Comparison of ENCODE assay signal across 8 cellular contexts in the genomic region with DNA sequence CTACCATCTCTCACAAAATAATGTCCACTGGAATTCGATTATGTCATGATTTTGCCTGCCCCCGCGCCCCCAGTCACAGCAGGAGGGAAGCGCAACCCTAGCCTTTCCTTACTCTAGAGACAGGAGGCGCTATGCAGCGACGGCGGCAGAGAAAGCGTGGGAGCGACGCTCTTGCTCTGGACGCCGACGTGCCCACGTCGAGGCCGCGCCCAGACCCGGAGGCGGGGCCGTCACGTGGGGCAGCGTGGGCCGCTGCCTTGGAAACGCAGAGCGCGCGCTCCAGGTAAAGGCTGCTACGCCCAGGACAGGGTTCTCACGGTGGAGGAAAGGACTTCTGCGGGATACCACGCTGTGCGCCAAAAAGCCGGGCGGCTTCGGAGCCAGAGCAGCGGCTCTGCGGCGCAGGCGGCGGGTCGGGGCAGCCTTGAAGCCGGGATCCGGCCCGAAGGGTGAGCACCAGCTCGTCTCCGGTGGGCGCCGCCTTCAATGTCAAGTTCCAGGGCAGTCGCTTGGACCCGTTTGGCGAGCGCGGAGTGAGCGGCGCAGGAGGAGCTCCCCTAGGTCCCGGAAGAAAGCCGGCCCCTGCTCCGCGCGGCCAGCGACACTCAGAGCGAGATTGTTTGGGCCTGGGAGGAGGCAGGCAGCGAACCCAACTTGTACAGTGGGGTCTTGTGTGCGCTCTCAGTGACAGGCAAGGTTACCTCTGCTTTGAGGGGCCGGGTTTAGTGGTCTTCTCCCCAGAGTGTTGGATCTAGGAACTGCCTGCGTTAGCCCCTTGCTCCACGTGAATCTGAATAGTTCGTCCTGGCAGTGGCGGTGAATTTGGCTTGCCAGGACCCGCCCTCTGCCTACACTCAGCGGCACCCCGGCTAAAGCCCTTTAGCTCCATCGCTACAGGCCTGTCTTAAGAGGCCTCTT.
DNase-seq lines count a peak whose midpoint lies in the region; ATAC-seq and TF ChIP-seq lines count a peak whose summit lies in the region.

No MANE protein-coding gene starts in this region.

- peak overlapping the region; percentile 85 for H3K4me3 ChIP-seq in SK-N-MC
- H3K4me3 ChIP-seq in testis = peak overlapping the region; percentile 91

- H3K36me3 Mint-ChIP-seq in activated naive CD4-positive, alpha-beta T cell treated with anti-CD3 and anti-CD28 coated beads, Interleukin-2, amount 50 U/mL, for 72 hours = no peaks in the 10 kb centered on the region
- no peaks in the 10 kb centered on the region for H3K36me3 Mint-ChIP-seq in glutamatergic neuron (ENCODE audit: unreplicated experiment)

- H3K27me3 Mint-ChIP-seq in glutamatergic neuron (ENCODE audit: unreplicated experiment) = no peaks in the 10 kb centered on the region

- H3K36me3 ChIP-seq in SK-N-MC (ENCODE audit: insufficient read depth, low read length) (no peaks in the 10 kb centered on the region; the same call in 1 of the 2 replicates), testis (ENCODE audit: low read depth, missing control alignments) (no peaks in the 10 kb centered on the region)

- no peaks in the 10 kb centered on the region for H3K27me3 ChIP-seq in testis

- CTCF ChIA-PET in GM10248 (lab: Yijun Ruan, JAX) = interaction anchor here (0.6 to 9.2 kb wide), 31 partner anchors 10 to 469 kb away, joined by 3 to 147 read pairs (median 4); a partner anchor contains a TSS

- peak overlapping the region; percentile 72 to 76 for H3K27ac Mint-ChIP-seq in activated naive CD4-positive, alpha-beta T cell treated with anti-CD3 and anti-CD28 coated beads, Interleukin-2, amount 50 U/mL, for 72 hours
- no peak overlapping the region for H3K27ac Mint-ChIP-seq in glutamatergic neuron (ENCODE audit: unreplicated experiment)

- H3K4me1 ChIP-seq in testis = peaks cover 9% of the 10 kb centered on the region

- H3K9me3 Mint-ChIP-seq in activated naive CD4-positive, alpha-beta T cell treated with anti-CD3 and anti-CD28 coated beads, Interleukin-2, amount 50 U/mL, for 72 hours = no peaks in the 10 kb centered on the region
- H3K9me3 Mint-ChIP-seq in glutamatergic neuron (ENCODE audit: unreplicated experiment) = peaks cover 2% of the 10 kb centered on the region

- peak overlapping the region; percentile 88 for H3K4me3 Mint-ChIP-seq in glutamatergic neuron (ENCODE audit: unreplicated experiment)

- peak overlapping the region; percentile 78 for H3K9ac ChIP-seq in SK-N-MC (ENCODE audit: insufficient read length)

- H3K4me1 Mint-ChIP-seq in glutamatergic neuron (ENCODE audit: low read depth, unreplicated experiment) = peaks cover 9% of the 10 kb centered on the region

- TF ChIP-seq CTCF in GM10248 (IDR thresholded peaks at IDR 0.05; ENCODE audit: control extremely low read depth, extremely low read depth, low read depth, missing control alignments) = peak; percentile 94
- peak; percentile 73 for TF ChIP-seq CTCF in glutamatergic neuron (IDR thresholded peaks at IDR 0.05; ENCODE audit: partially characterized antibody, unreplicated experiment)
- peak in 1 of 3 donors; percentile 49 for TF ChIP-seq CTCF in omental fat pad (IDR thresholded peaks at IDR 0.05)
- peak; percentile 89 to 98 (median 96) for TF ChIP-seq CTCF in testis (IDR thresholded peaks at IDR 0.05)

- 0 to 1% methylated on average over 22 to 62 of the region's 74 CpGs for WGBS in testis, 2 donors

- POLR2A ChIA-PET in GM10248 (lab: Yijun Ruan, JAX) = no interaction called here

- DNase-seq in GM10248 (ENCODE audit: extremely low spot score) (peak; percentile 95), NAMALWA (ENCODE audit: low spot score) (peak; percentile 94), SK-N-MC (ENCODE audit: low read depth, low spot score) (no peak), glutamatergic neuron (peak; percentile 85), omental fat pad (ENCODE audit: low spot score) (peak; percentile 40), testis (peak; percentile 91)
- peak; percentile 86 to 89 for DNase-seq in activated naive CD4-positive, alpha-beta T cell treated with anti-CD3 and anti-CD28 coated beads, Interleukin-2, amount 50 U/mL, for 72 hours (ENCODE audit: low spot score in 2 of 2)

- intact Hi-C loops in testis (cut with DNase I; ENCODE audit: low total_unique reads) = loop anchor here (5.0 kb wide), 1 partner anchor 179 kb away; no protein-coding TSS in a partner anchor

- H3K27ac ChIP-seq in SK-N-MC (peak overlapping the region; percentile 68; the same call in 1 of the 2 replicates), testis (peak overlapping the region in 1 of 2 donors; percentile 76)

- ATAC-seq in HG02571 (IDR thresholded peaks at IDR 0.05; ENCODE audit: unreplicated experiment) = peak; percentile 86
- peak; percentile 96 for ATAC-seq in activated naive CD4-positive, alpha-beta T cell treated with anti-CD3 and anti-CD28 coated beads, Interleukin-2, amount 50 U/mL, for 72 hours
- peak; percentile 97 for ATAC-seq in omental fat pad (ENCODE audit: low FRiP score)

- TF ChIP-seq POLR2A in testis (IDR thresholded peaks at IDR 0.05) = no peak

- H3K9me3 ChIP-seq in SK-N-MC (ENCODE audit: low read depth, low read length) = no peaks in the 10 kb centered on the region
- H3K9me3 ChIP-seq in testis = no peaks in the 10 kb centered on the region
